Comparison of ENCODE assay signal across 1 cellular context in the genomic region with DNA sequence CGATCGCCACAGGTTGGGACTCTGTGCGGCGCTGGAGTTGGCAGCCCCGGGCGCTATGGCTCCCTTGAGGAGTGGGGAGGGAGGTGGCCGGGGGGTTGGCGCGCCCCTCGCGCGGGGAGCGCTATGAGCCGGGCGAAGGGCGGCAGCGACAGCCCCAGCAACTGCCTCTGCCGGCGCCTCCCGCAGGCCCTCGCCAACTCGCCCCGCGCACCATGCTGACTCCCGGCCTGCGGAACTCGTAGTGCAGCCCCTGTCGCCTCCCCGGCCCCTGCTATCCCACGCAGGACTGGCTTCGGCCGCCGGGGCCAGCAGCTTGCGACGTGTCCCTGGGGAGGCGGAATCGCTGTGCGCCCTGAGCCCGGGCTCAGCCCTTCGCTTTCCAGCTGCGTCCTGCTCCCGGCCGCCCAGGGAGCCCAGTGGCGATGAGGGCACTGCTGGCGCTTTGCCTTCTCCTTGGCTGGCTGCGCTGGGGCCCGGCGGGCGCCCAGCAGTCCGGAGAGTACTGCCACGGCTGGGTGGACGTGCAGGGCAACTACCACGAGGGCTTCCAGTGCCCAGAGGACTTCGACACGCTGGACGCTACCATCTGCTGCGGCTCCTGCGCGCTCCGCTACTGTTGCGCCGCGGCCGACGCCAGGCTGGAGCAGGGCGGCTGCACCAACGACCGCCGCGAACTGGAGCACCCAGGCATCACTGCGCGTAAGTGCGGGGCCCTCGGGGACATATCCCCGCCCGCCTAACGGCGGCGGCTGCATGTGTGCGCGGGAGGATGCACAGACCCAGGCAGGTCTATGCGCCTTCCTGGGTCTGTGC.
TF ChIP-seq lines count a peak whose summit lies in the region.

No MANE protein-coding gene starts in this region.

TF ChIP-seq in H1, 55 proteins besides CTCF, POLR2A, EP300 and RAD21 (continued from another document):
- TF ChIP-seq, protein P1, sequence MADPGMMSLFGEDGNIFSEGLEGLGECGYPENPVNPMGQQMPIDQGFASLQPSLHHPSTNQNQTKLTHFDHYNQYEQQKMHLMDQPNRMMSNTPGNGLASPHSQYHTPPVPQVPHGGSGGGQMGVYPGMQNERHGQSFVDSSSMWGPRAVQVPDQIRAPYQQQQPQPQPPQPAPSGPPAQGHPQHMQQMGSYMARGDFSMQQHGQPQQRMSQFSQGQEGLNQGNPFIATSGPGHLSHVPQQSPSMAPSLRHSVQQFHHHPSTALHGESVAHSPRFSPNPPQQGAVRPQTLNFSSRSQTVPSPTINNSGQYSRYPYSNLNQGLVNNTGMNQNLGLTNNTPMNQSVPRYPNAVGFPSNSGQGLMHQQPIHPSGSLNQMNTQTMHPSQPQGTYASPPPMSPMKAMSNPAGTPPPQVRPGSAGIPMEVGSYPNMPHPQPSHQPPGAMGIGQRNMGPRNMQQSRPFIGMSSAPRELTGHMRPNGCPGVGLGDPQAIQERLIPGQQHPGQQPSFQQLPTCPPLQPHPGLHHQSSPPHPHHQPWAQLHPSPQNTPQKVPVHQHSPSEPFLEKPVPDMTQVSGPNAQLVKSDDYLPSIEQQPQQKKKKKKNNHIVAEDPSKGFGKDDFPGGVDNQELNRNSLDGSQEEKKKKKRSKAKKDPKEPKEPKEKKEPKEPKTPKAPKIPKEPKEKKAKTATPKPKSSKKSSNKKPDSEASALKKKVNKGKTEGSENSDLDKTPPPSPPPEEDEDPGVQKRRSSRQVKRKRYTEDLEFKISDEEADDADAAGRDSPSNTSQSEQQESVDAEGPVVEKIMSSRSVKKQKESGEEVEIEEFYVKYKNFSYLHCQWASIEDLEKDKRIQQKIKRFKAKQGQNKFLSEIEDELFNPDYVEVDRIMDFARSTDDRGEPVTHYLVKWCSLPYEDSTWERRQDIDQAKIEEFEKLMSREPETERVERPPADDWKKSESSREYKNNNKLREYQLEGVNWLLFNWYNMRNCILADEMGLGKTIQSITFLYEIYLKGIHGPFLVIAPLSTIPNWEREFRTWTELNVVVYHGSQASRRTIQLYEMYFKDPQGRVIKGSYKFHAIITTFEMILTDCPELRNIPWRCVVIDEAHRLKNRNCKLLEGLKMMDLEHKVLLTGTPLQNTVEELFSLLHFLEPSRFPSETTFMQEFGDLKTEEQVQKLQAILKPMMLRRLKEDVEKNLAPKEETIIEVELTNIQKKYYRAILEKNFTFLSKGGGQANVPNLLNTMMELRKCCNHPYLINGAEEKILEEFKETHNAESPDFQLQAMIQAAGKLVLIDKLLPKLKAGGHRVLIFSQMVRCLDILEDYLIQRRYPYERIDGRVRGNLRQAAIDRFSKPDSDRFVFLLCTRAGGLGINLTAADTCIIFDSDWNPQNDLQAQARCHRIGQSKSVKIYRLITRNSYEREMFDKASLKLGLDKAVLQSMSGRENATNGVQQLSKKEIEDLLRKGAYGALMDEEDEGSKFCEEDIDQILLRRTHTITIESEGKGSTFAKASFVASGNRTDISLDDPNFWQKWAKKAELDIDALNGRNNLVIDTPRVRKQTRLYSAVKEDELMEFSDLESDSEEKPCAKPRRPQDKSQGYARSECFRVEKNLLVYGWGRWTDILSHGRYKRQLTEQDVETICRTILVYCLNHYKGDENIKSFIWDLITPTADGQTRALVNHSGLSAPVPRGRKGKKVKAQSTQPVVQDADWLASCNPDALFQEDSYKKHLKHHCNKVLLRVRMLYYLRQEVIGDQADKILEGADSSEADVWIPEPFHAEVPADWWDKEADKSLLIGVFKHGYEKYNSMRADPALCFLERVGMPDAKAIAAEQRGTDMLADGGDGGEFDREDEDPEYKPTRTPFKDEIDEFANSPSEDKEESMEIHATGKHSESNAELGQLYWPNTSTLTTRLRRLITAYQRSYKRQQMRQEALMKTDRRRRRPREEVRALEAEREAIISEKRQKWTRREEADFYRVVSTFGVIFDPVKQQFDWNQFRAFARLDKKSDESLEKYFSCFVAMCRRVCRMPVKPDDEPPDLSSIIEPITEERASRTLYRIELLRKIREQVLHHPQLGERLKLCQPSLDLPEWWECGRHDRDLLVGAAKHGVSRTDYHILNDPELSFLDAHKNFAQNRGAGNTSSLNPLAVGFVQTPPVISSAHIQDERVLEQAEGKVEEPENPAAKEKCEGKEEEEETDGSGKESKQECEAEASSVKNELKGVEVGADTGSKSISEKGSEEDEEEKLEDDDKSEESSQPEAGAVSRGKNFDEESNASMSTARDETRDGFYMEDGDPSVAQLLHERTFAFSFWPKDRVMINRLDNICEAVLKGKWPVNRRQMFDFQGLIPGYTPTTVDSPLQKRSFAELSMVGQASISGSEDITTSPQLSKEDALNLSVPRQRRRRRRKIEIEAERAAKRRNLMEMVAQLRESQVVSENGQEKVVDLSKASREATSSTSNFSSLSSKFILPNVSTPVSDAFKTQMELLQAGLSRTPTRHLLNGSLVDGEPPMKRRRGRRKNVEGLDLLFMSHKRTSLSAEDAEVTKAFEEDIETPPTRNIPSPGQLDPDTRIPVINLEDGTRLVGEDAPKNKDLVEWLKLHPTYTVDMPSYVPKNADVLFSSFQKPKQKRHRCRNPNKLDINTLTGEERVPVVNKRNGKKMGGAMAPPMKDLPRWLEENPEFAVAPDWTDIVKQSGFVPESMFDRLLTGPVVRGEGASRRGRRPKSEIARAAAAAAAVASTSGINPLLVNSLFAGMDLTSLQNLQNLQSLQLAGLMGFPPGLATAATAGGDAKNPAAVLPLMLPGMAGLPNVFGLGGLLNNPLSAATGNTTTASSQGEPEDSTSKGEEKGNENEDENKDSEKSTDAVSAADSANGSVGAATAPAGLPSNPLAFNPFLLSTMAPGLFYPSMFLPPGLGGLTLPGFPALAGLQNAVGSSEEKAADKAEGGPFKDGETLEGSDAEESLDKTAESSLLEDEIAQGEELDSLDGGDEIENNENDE (IDR thresholded peaks at IDR 0.05; ENCODE audit: insufficient replicate concordance, low read length), result no peak
- TF ChIP-seq JUND (IDR thresholded peaks at IDR 0.05; ENCODE audit: low read length) (no peak), JUN (IDR thresholded peaks at IDR 0.05; ENCODE audit: low read depth, low read length) (no peak), ATF2 (IDR thresholded peaks at IDR 0.05; ENCODE audit: low read length) (no peak), SP2 (IDR thresholded peaks at IDR 0.05; ENCODE audit: low read length) (no peak), POU5F1 (IDR thresholded peaks at IDR 0.05; ENCODE audit: low read depth, low read length) (no peak), RNF2 (IDR thresholded peaks at IDR 0.05; ENCODE audit: borderline replicate concordance, low read depth, low read length, missing control alignments, poor library complexity, severe bottlenecking) (peak; percentile 72), SIN3A (conservative IDR thresholded peaks at IDR 0.05 in 1 of 2, IDR thresholded peaks at IDR 0.05 in 1 of 2; ENCODE audit: low read depth in 1 of 2, low read length in 2 of 2) (peak in 1 of 2 experiments; percentile 24; a peak in 2 of 4 replicates), CEBPB (IDR thresholded peaks at IDR 0.05; ENCODE audit: low read depth, low read length) (no peak), TCF12 (IDR thresholded peaks at IDR 0.05; ENCODE audit: low read depth, low read length) (no peak), TAF1 (IDR thresholded peaks at IDR 0.05; ENCODE audit: low read depth, low read length) (no peak), KDM5A (IDR thresholded peaks at IDR 0.05; ENCODE audit: low read length) (no peak), TAF7 (optimal IDR thresholded peaks at IDR 0.05; ENCODE audit: borderline replicate concordance, low read depth, low read length) (no peak), CREB1 (IDR thresholded peaks at IDR 0.05) (no peak), ATF3 (IDR thresholded peaks at IDR 0.05; ENCODE audit: insufficient read depth, low read depth, low read length) (no peak), CTBP2 (IDR thresholded peaks at IDR 0.05; ENCODE audit: borderline replicate concordance, insufficient read depth, insufficient read length, low read length) (no peak), BRCA1 (IDR thresholded peaks at IDR 0.05; ENCODE audit: low read depth, low read length) (no peak), SP1 (IDR thresholded peaks at IDR 0.05; ENCODE audit: low read depth, low read length) (no peak), EZH2 (IDR thresholded peaks at IDR 0.05; ENCODE audit: low read depth, low read length, severe bottlenecking) (peak; percentile 81), SIX5 (IDR thresholded peaks at IDR 0.05; ENCODE audit: low read depth, low read length) (no peak), FOSL1 (IDR thresholded peaks at IDR 0.05; ENCODE audit: insufficient read depth, low read depth, low read length) (no peak), KDM4A (IDR thresholded peaks at IDR 0.05; ENCODE audit: low read depth, low read length, severe bottlenecking) (peak; percentile 98), HDAC6 (IDR thresholded peaks at IDR 0.05; ENCODE audit: low read depth, low read length) (no peak), ASH2L (IDR thresholded peaks at IDR 0.05; ENCODE audit: low read length) (peak; percentile 50), SUZ12 (IDR thresholded peaks at IDR 0.05; ENCODE audit: low read length) (peak; percentile 81), CBX5 (IDR thresholded peaks at IDR 0.05; ENCODE audit: low read depth, low read length) (no peak), YY1 (IDR thresholded peaks at IDR 0.05; ENCODE audit: low read depth, low read length) (no peak), HDAC2 (IDR thresholded peaks at IDR 0.05; ENCODE audit: borderline replicate concordance in 1 of 2, low read depth in 2 of 2, low read length in 2 of 2) (0 out of 4 replicates have a peak, but pooled peaks of 1 of the 2 experiments have one; percentile 51), SP4 (IDR thresholded peaks at IDR 0.05; ENCODE audit: low read length) (no peak), CBX8 (IDR thresholded peaks at IDR 0.05; ENCODE audit: borderline replicate concordance, low read depth, low read length) (no peak), SAP30 (IDR thresholded peaks at IDR 0.05; ENCODE audit: insufficient read depth, insufficient replicate concordance, low read length) (no peak), BACH1 (IDR thresholded peaks at IDR 0.05; ENCODE audit: low read length) (no peak), POLR2AphosphoS5 (IDR thresholded peaks at IDR 0.05; ENCODE audit: low read depth, low read length) (no peak), EGR1 (IDR thresholded peaks at IDR 0.05; ENCODE audit: borderline replicate concordance, low read depth, low read length) (no peak)
- TF ChIP-seq, protein P2, sequence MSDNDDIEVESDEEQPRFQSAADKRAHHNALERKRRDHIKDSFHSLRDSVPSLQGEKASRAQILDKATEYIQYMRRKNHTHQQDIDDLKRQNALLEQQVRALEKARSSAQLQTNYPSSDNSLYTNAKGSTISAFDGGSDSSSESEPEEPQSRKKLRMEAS (IDR thresholded peaks at IDR 0.05), result peak; percentile 54; the same call in 1 of the 2 replicates
